8 cellular contexts compared by ENCODE assay signal in genomic region chr2:170928824-170929685, GRCh38. TPM values are rescaled to one million over a fixed set of nuclear protein-coding genes. Genes with fewer than 3 reads are reported as not detected.
A peak's percentile ranks its signal among the peaks of the same experiment; 100 is the strongest.
DNase-seq lines count a peak whose midpoint lies in the region; ATAC-seq and TF ChIP-seq lines count a peak whose summit lies in the region.

TSS of gene GORASP2 (plus strand) at chr2:170929253. CDS start at chr2:170929341, 88 bp downstream.

- peak within 1 kb of the TSS; percentile 88 for H3K27ac Mint-ChIP-seq in activated B cell treated with CpG ODN at 0.5 μM for 24 hours
- peak within 1 kb of the TSS; percentile 92 to 97 (median 94) for H3K27ac Mint-ChIP-seq in immature natural killer cell

- H3K9me3 Mint-ChIP-seq in activated B cell treated with CpG ODN at 0.5 μM for 24 hours (peaks cover 2% of the 10 kb centered on the region), immature natural killer cell (no peaks in the 10 kb centered on the region)

- H3K27me3 Mint-ChIP-seq in activated B cell treated with CpG ODN at 0.5 μM for 24 hours = no peaks in the 10 kb centered on the region
- peaks cover 2 to 13% (median 7%) of the 10 kb centered on the region in 3 donors for H3K27me3 Mint-ChIP-seq in immature natural killer cell (ENCODE audit: low read depth in 3 of 3)

- WGBS in spleen, 5 donors = 0 to 1% (median 1%) methylated on average over 38 to 95 of the region's 95 CpGs

- H3K36me3 ChIP-seq in spleen = peaks cover 0 to 2% (median 0%) of the 10 kb centered on the region in 6 donors

- H3K4me1 ChIP-seq in spleen = peaks cover 21 to 50% (median 37%) of the 10 kb centered on the region in 6 donors

- peak; percentile 88 for TF ChIP-seq CTCF in AG10803 (conservative IDR thresholded peaks at IDR 0.05; ENCODE audit: low read length)
- peak; percentile 75 for TF ChIP-seq CTCF in activated B cell treated with CpG ODN at 0.5 μM for 24 hours (IDR thresholded peaks at IDR 0.05)
- peak; percentile 98 to 100 (median 100) for TF ChIP-seq CTCF in spleen (IDR thresholded peaks at IDR 0.05 in 8 of 11, conservative IDR thresholded peaks at IDR 0.05 in 3 of 11)

- CTCF ChIA-PET in activated B cell treated with CpG ODN at 0.5 μM for 24 hours (lab: Charles Lee) = interaction anchor here (0.7 to 3.0 kb wide), 15 partner anchors 9 to 519 kb away, joined by 3 to 14 read pairs (median 4); partner anchors contain the start of genes DCAF17 and METTL8

- H3K36me3 Mint-ChIP-seq in activated B cell treated with CpG ODN at 0.5 μM for 24 hours (ENCODE audit: low read depth) (peaks cover 7% of the 10 kb centered on the region), immature natural killer cell (no peaks in the 10 kb centered on the region)

- peak; percentile 87 for ATAC-seq in GM19023 (IDR thresholded peaks at IDR 0.05; ENCODE audit: unreplicated experiment)
- peak; percentile 90 for ATAC-seq in HG03280 (IDR thresholded peaks at IDR 0.05; ENCODE audit: unreplicated experiment)
- ATAC-seq in activated B cell treated with CpG ODN at 0.5 μM for 24 hours (ENCODE audit: low read depth) = peak; percentile 93

- peak within 1 kb of the TSS; percentile 71 for H3K27ac ChIP-seq in caudate nucleus (ENCODE audit: low read depth, low read length)
- peak within 1 kb of the TSS; percentile 83 to 98 (median 94) for H3K27ac ChIP-seq in spleen

- H3K4me3 Mint-ChIP-seq in activated B cell treated with CpG ODN at 0.5 μM for 24 hours (peak within 1 kb of the TSS; percentile 90), immature natural killer cell (peak within 1 kb of the TSS; percentile 90 to 99 (median 96))

- DNase-seq in AG10803 (ENCODE audit: low read depth) = peak; percentile 100
- peak; percentile 99 for DNase-seq in NCI-H345 (lab: John Stamatoyannopoulos, UW)
- peak; percentile 96 for DNase-seq in activated B cell treated with CpG ODN at 0.5 μM for 24 hours
- DNase-seq in caudate nucleus (lab: John Stamatoyannopoulos, UW) = peak; percentile 63 to 100 (median 97)
- DNase-seq in immature natural killer cell = peak; percentile 98
- DNase-seq in spleen = peak; percentile 100

- peaks cover 0 to 7% (median 6%) of the 10 kb centered on the region in 8 donors for H3K9me3 ChIP-seq in spleen

- no peaks in the 10 kb centered on the region for H3K27me3 ChIP-seq in spleen (replicated peaks in 1 of 7)

- H3K4me3 ChIP-seq in AG10803 (ENCODE audit: low read length) (peak within 1 kb of the TSS; percentile 93), spleen (peak within 1 kb of the TSS; percentile 67 to 99 (median 94))

- TF ChIP-seq POLR2A in spleen (IDR thresholded peaks at IDR 0.05) = peak; percentile 60 to 71 (median 70)

- H3K4me1 Mint-ChIP-seq in activated B cell treated with CpG ODN at 0.5 μM for 24 hours = peaks cover 38% of the 10 kb centered on the region
- peaks cover 32 to 54% of the 10 kb centered on the region in 2 donors for H3K4me1 Mint-ChIP-seq in immature natural killer cell

- POLR2A ChIA-PET in activated B cell treated with CpG ODN at 0.5 μM for 24 hours (lab: Charles Lee) = interaction anchor here (0.8 to 3.3 kb wide), 12 partner anchors 21 to 1509 kb away, joined by 3 to 21 read pairs (median 4); partner anchors contain the start of genes DCAF17, ERICH2 and METTL8

- intact Hi-C loops in activated B cell treated with CpG ODN at 0.5 μM for 24 hours (cut with micrococcal nuclease) = loop anchor here (1.0 to 10.0 kb wide), 14 partner anchors 21 to 1626 kb away; partner anchors contain the start of genes DCAF17, DLX2, DYNC1I2 and HAT1
- intact Hi-C loops in spleen (cut with DNase I; ENCODE audit: low total_unique reads) = no loop called here

RNA-seq across cellular contexts. Expression of gene GORASP2, which starts in this region (rescaled TPM):
- total RNA-seq in activated B cell treated with CpG ODN at 0.5 μM for 24 hours (60.7 and 69.7 TPM in 2 replicates), spleen (10 to 100 TPM; 44.7 to 57.5 (median 55.6) TPM)
- polyA plus RNA-seq in immature natural killer cell (100 to 1,000 TPM in 1 of 3 donors, 10 to 100 TPM in 2; 64.9 to 101 (median 98.1) TPM), spleen (10 to 100 TPM; 17.3 to 31.4 (median 22.2) TPM)

Comparison
In these comparisons a context has a peak if more than half of its experiments do, and no peak if none do; other contexts are left out.
1. Peak in every context shown above with its lines: DNase-seq, ATAC-seq, H3K4me3 ChIP-seq and H3K27ac ChIP-seq.